1 cellular context compared by ENCODE assay signal in genomic region chr3:77459926-77460325, GRCh38.
TF ChIP-seq lines count a peak whose summit lies in the region.

No MANE protein-coding gene starts in this region.

TF ChIP-seq in GM23338, 12 proteins besides CTCF, POLR2A, EP300 and RAD21 (continued from another document):
- TF ChIP-seq ZNF462 (CRISPR knock-in tag; IDR thresholded peaks at IDR 0.05): no peak
- TF ChIP-seq ETS1 (IDR thresholded peaks at IDR 0.05): no peak
- no peak for TF ChIP-seq CREB1 (CRISPR knock-in tag; IDR thresholded peaks at IDR 0.05; ENCODE audit: low read depth)
- TF ChIP-seq POLR2AphosphoS5 (IDR thresholded peaks at IDR 0.05; ENCODE audit: low read depth): no peak
- no peak for TF ChIP-seq ZNF114 (CRISPR knock-in tag; IDR thresholded peaks at IDR 0.05)
- TF ChIP-seq JUNB (IDR thresholded peaks at IDR 0.05; ENCODE audit: unreplicated experiment): no peak
- no peak for TF ChIP-seq NANOG (IDR thresholded peaks at IDR 0.05; ENCODE audit: borderline replicate concordance)
